In the genomic region with DNA sequence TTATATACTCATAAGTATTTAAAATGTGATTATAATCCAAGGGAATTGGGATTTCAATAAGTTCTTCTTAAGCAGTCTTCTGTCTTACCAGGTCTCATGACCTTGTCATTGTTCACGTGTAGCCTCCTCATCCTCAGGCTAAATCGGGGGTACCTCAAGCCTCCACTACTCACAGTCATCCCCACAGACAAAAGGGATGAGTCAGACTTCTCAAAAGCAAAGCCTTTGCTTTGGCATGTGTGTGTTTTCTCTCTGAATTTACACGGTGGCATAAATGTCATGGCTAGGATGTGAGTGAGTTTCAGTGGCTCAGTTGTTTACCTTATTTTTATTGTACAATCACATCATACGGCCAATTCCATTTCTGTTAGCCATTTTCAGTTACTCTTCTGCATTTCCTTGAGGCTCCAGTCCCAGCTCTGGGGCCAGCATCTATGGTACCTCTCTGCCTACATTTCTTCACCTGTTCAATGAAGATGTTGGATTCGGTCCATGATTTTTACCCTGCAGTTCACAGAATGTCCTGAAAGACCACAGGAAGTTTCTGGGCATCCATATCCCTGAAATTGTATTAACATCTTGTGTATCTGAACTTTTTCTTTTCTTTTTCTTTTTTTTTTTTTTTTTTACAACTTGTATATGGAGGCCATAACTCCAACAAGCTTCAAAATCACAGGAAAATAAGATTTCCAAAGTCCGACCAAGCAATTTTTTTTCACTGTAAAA, we compare ENCODE assay signal across 26 cellular contexts.
A peak's percentile ranks its signal among the peaks of the same experiment; 100 is the strongest.
DNase-seq lines count a peak whose midpoint lies in the region; ATAC-seq, FAIRE-seq and TF ChIP-seq lines count a peak whose summit lies in the region.
"Had no signal": no experiment of that assay in that cellular context is flagged by ENCODE, and none has a peak within 500 bp of the region (broad histone marks: within the 10 kb centered on the region; RNA-seq: fewer than 3 reads in every experiment).

No MANE protein-coding gene starts in this region.

- H3K9ac ChIP-seq in keratinocyte (ENCODE audit: control insufficient read depth, extremely low read depth, insufficient read depth, low read length) = no peak overlapping the region

- H3K4me1 ChIP-seq in left ventricle myocardium inferior (peaks cover 78% of the 10 kb centered on the region), keratinocyte (ENCODE audit: control insufficient read depth, extremely low read depth, insufficient read depth, low read length) (no peaks in the 10 kb centered on the region)

- H3K4me2 ChIP-seq in keratinocyte (ENCODE audit: control insufficient read depth, extremely low read depth, insufficient read depth, low read depth, low read length) = no peak overlapping the region

- dilution Hi-C loops in keratinocyte (cut with MboI; ENCODE audit: extremely low pct_ligation_motif_present, low sequenced_read_pairs) = no loop called here

- H3K27me3 ChIP-seq in left ventricle myocardium inferior (ENCODE audit: low read depth) (no peaks in the 10 kb centered on the region), keratinocyte (ENCODE audit: control insufficient read depth, extremely low read depth, insufficient read depth, low read length) (no peaks in the 10 kb centered on the region)

- DNase-seq in left ventricle myocardium inferior = no peak
- no peak for DNase-seq in cardiac septum (ENCODE audit: low spot score)
- DNase-seq in RPMI7951 (ENCODE audit: low read depth) = peak; percentile 71
- DNase-seq in keratinocyte (ENCODE audit: low read depth, low spot score) = no peak
- no peak for DNase-seq in EL
- DNase-seq: activated CD4-positive, alpha-beta T cell treated with anti-CD3 and anti-CD28 coated beads for 36 hours; activated naive CD4-positive, alpha-beta T cell treated with anti-CD3 and anti-CD28 coated beads, Interleukin-2, amount 10 ng/mL, durations not matched to agents 7 days and 5 days; activated T-cell treated with anti-CD3 and anti-CD28 coated beads, Interleukin-2, amount 50 U/mL, for 48 hours; amniotic stem cell; C1 segment of cervical spinal cord; Calu3; central memory CD4-positive, alpha-beta T cell; GOT3; NCI-H1048; NCI-H187; NCI-H526; RPMI8226; stimulated activated CD4-positive, alpha-beta T cell treated with anti-CD3 and anti-CD28 coated beads, Interleukin-12 subunit alpha, Interleukin-12 subunit beta, amount 100 ng/mL, for 4 hours; stimulated activated CD4-positive, alpha-beta T cell treated with anti-CD3 and anti-CD28 coated beads, Interleukin-4, amount 100 ng/mL, for 24 hours; stimulated activated naive B cell treated with anti-CD40 and anti-IgM and Interleukin-4, amounts not matched to agents 10 μg/mL and 1 μg/mL and 100 μg/mL, for 72 hours; T-helper 17 cell had no signal

- H2AFZ ChIP-seq in keratinocyte (ENCODE audit: control insufficient read depth, low read length) = no peak overlapping the region

- peak overlapping the region; percentile 60 for H3K27ac ChIP-seq in left ventricle myocardium inferior (replicated peaks)
- no peak overlapping the region for H3K27ac ChIP-seq in keratinocyte (ENCODE audit: control insufficient read depth, insufficient read depth, low read length)
- H3K27ac ChIP-seq: SK-N-MC had no signal

- H3K36me3 ChIP-seq in left ventricle myocardium inferior = no peaks in the 10 kb centered on the region
- no peaks in the 10 kb centered on the region for H3K36me3 ChIP-seq in keratinocyte (ENCODE audit: control insufficient read depth in 2 of 2, extremely low read depth in 1 of 2, insufficient read depth in 2 of 2, low read length in 2 of 2)

- H4K20me1 ChIP-seq in keratinocyte (ENCODE audit: control insufficient read depth, extremely low read depth, insufficient read depth, low read length) = no peaks in the 10 kb centered on the region

- intact Hi-C loops in left ventricle myocardium inferior (cut with micrococcal nuclease) = no loop called here
- intact Hi-C loops in cardiac septum (cut with DNase I) = no loop called here

- H3K9me3 ChIP-seq in left ventricle myocardium inferior (replicated peaks) (no peaks in the 10 kb centered on the region), keratinocyte (ENCODE audit: control insufficient read depth, low read depth, low read length) (no peaks in the 10 kb centered on the region)

- no peak for TF ChIP-seq CTCF in left ventricle myocardium inferior (IDR thresholded peaks at IDR 0.05; ENCODE audit: borderline replicate concordance)
- no peak for TF ChIP-seq CTCF in keratinocyte (optimal IDR thresholded peaks at IDR 0.05 in 1 of 3, IDR thresholded peaks at IDR 0.05 in 1 of 3, conservative IDR thresholded peaks at IDR 0.05 in 1 of 3; ENCODE audit: extremely low read depth in 1 of 3, insufficient read depth in 2 of 3, low read length in 3 of 3)

- peak; percentile 46 for FAIRE-seq in keratinocyte (lab: Jason Lieb, UNC)
- FAIRE-seq: endothelial cell of umbilical vein, urothelium cell line had no signal

- ATAC-seq in HG03432 (IDR thresholded peaks at IDR 0.05; ENCODE audit: unreplicated experiment) = no peak
- ATAC-seq in GM18867 (IDR thresholded peaks at IDR 0.05; ENCODE audit: unreplicated experiment) = no peak
- ATAC-seq: activated CD4-positive, alpha-beta T cell treated with anti-CD3 and anti-CD28 coated beads for 36 hours; stimulated activated naive B cell treated with anti-CD40 and anti-IgM and Interleukin-4, amounts not matched to agents 10 μg/mL and 1 μg/mL and 100 μg/mL, for 72 hours; T-helper 17 cell had no signal

- H3K4me3 ChIP-seq in left ventricle myocardium inferior = no peak overlapping the region
- no peak overlapping the region for H3K4me3 ChIP-seq in keratinocyte (ENCODE audit: control insufficient read depth in 2 of 3, extremely low read depth in 1 of 3, insufficient read depth in 2 of 3, low read depth in 1 of 3, low read length in 3 of 3)
- H3K4me3 ChIP-seq: SK-N-MC had no signal

- no peaks in the 10 kb centered on the region for H3K9me1 ChIP-seq in keratinocyte (ENCODE audit: control insufficient read depth, extremely low read depth, insufficient read depth, low read length)

- no peaks in the 10 kb centered on the region for H3K79me2 ChIP-seq in keratinocyte (ENCODE audit: control insufficient read depth, insufficient read depth, low read length)
